12 cellular contexts compared by ENCODE assay signal in genomic region chr7:111329367-111330234, GRCh38.
A peak's percentile ranks its signal among the peaks of the same experiment; 100 is the strongest.
DNase-seq lines count a peak whose midpoint lies in the region; ATAC-seq lines count a peak whose summit lies in the region.
"Had no signal": no experiment of that assay in that cellular context is flagged by ENCODE, and none has a peak within 500 bp of the region (broad histone marks: within the 10 kb centered on the region; RNA-seq: fewer than 3 reads in every experiment).

No MANE protein-coding gene starts in this region.

- in situ Hi-C loops in ACHN (cut with HindIII; ENCODE audit: low pct_ligation_motif_present, low pct_unique_long_range_greater_than_20kb, low sequenced_read_pairs): no loop called here

- no peak overlapping the region for H3K4me3 Mint-ChIP-seq in stimulated activated memory B cell treated with anti-CD40 and anti-IgM and Interleukin-4, amounts not matched to agents 10 μg/mL and 1 μg/mL and 100 μg/mL, for 72 hours
- H3K4me3 Mint-ChIP-seq: activated naive CD8-positive, alpha-beta T cell had no signal

- peaks cover 24% of the 10 kb centered on the region for H3K4me1 Mint-ChIP-seq in stimulated activated memory B cell treated with anti-CD40 and anti-IgM and Interleukin-4, amounts not matched to agents 10 μg/mL and 1 μg/mL and 100 μg/mL, for 72 hours

- H3K9me3 Mint-ChIP-seq in stimulated activated memory B cell treated with anti-CD40 and anti-IgM and Interleukin-4, amounts not matched to agents 10 μg/mL and 1 μg/mL and 100 μg/mL, for 72 hours: peaks cover 6% of the 10 kb centered on the region

- H3K36me3 Mint-ChIP-seq in stimulated activated memory B cell treated with anti-CD40 and anti-IgM and Interleukin-4, amounts not matched to agents 10 μg/mL and 1 μg/mL and 100 μg/mL, for 72 hours: peaks cover 8% of the 10 kb centered on the region

- ATAC-seq in GM21381 (IDR thresholded peaks at IDR 0.05; ENCODE audit: unreplicated experiment): peak; percentile 52
- peak; percentile 73 for ATAC-seq in HG03432 (IDR thresholded peaks at IDR 0.05; ENCODE audit: unreplicated experiment)
- ATAC-seq in stimulated activated memory B cell treated with anti-CD40 and anti-IgM and Interleukin-4, amounts not matched to agents 10 μg/mL and 1 μg/mL and 100 μg/mL, for 72 hours: no peak
- ATAC-seq: gastrocnemius medialis had no signal

- H3K27ac Mint-ChIP-seq in stimulated activated memory B cell treated with anti-CD40 and anti-IgM and Interleukin-4, amounts not matched to agents 10 μg/mL and 1 μg/mL and 100 μg/mL, for 72 hours: no peak overlapping the region
- H3K27ac Mint-ChIP-seq: activated naive CD8-positive, alpha-beta T cell had no signal

- H3K27me3 Mint-ChIP-seq in stimulated activated memory B cell treated with anti-CD40 and anti-IgM and Interleukin-4, amounts not matched to agents 10 μg/mL and 1 μg/mL and 100 μg/mL, for 72 hours: no peaks in the 10 kb centered on the region
- H3K27me3 Mint-ChIP-seq: activated naive CD8-positive, alpha-beta T cell had no signal

- DNase-seq in ACHN: peak; percentile 27
- peak; percentile 5 for DNase-seq in dermis blood vessel endothelial cell
- DNase-seq in effector CD4-positive, alpha-beta T cell: no peak
- DNase-seq in NCI-H1105 treated with DMSO at 0.1 percent for 48 hours (lab: John Stamatoyannopoulos, UW): no peak
- DNase-seq in Ammon's horn (ENCODE audit: low spot score): no peak
- DNase-seq: gastrocnemius medialis; NCI-H82; stimulated activated CD4-positive, alpha-beta T cell treated with anti-CD3 and anti-CD28 coated beads, Interleukin-4, amount 100 ng/mL, for 24 hours had no signal

Comparison
In these comparisons a context has a peak if more than half of its experiments do, and no peak if none do; other contexts are left out.
1. DNase-seq: peak in ACHN (single experiment) and dermis blood vessel endothelial cell (single experiment); none in effector CD4-positive, alpha-beta T cell (single experiment), NCI-H1105 treated with DMSO at 0.1 percent for 48 hours (single experiment) and Ammon's horn (single experiment).